ENCODE assay signal across 8 cellular contexts in genomic region chr16:27204232-27204915, GRCh38. TPM values are rescaled to one million over a fixed set of nuclear protein-coding genes. Genes with fewer than 3 reads are reported as not detected.
A peak's percentile ranks its signal among the peaks of the same experiment; 100 is the strongest.
DNase-seq lines count a peak whose midpoint lies in the region; ATAC-seq, FAIRE-seq and TF ChIP-seq lines count a peak whose summit lies in the region.

No MANE protein-coding gene starts in this region.

- peaks cover 4% of the 10 kb centered on the region for H3K4me1 ChIP-seq in ACC112 (ENCODE audit: control insufficient read depth, insufficient read depth, low read length, unreplicated experiment)
- peaks cover 4% of the 10 kb centered on the region; the same call in 1 of the 2 replicates for H3K4me1 ChIP-seq in GM23338 (ENCODE audit: insufficient read depth)
- peaks cover 5% of the 10 kb centered on the region for H3K4me1 ChIP-seq in right cardiac atrium (ENCODE audit: control insufficient read depth, insufficient read depth, low read length)
- peaks cover 6 to 8% of the 10 kb centered on the region in 2 donors for H3K4me1 ChIP-seq in small intestine (ENCODE audit: control insufficient read depth in 2 of 2, insufficient read depth in 1 of 2, low read depth in 1 of 2, low read length in 1 of 2)

- H3K4me3 ChIP-seq in ACC112 (ENCODE audit: low read depth, low read length) (peak overlapping the region; percentile 90), GM23338 (peak overlapping the region; percentile 65), right cardiac atrium (ENCODE audit: low read length) (peak overlapping the region; percentile 61), small intestine (ENCODE audit: low read depth in 1 of 2, low read length in 2 of 2) (peak overlapping the region; percentile 51 to 66)

- FAIRE-seq in small intestine (lab: Jason Lieb, UNC), result no peak

- peak overlapping the region; percentile 96 for H3K4me3 Mint-ChIP-seq in GM23338
- peak overlapping the region; percentile 95 to 98 for H3K4me3 Mint-ChIP-seq in activated T-cell treated with anti-CD3 and anti-CD28 coated beads, Interleukin-2, amount 50 U/mL, for 72 hours

- no peak for TF ChIP-seq CTCF in GM23338 (conservative IDR thresholded peaks at IDR 0.05; ENCODE audit: low read depth in 2 of 2)

- H4K20me1 ChIP-seq in GM23338 (replicated peaks; ENCODE audit: insufficient read depth), result no peaks in the 10 kb centered on the region

- H3K79me2 ChIP-seq in ACC112 (ENCODE audit: control insufficient read depth, insufficient read depth, low read length, unreplicated experiment) (peaks cover 3% of the 10 kb centered on the region), GM23338 (replicated peaks; ENCODE audit: insufficient read depth) (peaks cover 14% of the 10 kb centered on the region)

- H3K4me2 ChIP-seq in GM23338, result peak overlapping the region; percentile 96

- ATAC-seq in GM23338, result peak; percentile 59
- no peak for ATAC-seq in activated T-cell treated with anti-CD3 and anti-CD28 coated beads, Interleukin-2, amount 50 U/mL, for 72 hours (replicated peaks in 1 of 2)
- peak; percentile 2 to 7 for ATAC-seq in right cardiac atrium
- ATAC-seq in GM19452 (IDR thresholded peaks at IDR 0.05; ENCODE audit: unreplicated experiment), result no peak
- no peak for ATAC-seq in HG03342 (IDR thresholded peaks at IDR 0.05; ENCODE audit: unreplicated experiment)

- H3K27ac Mint-ChIP-seq in GM23338, result peak overlapping the region; percentile 100
- peak overlapping the region; percentile 99 for H3K27ac Mint-ChIP-seq in activated T-cell treated with anti-CD3 and anti-CD28 coated beads, Interleukin-2, amount 50 U/mL, for 72 hours

- peaks cover 9% of the 10 kb centered on the region; the same call in 2 of the 3 replicates for H3K4me1 Mint-ChIP-seq in GM23338
- peaks cover 52% of the 10 kb centered on the region for H3K4me1 Mint-ChIP-seq in activated T-cell treated with anti-CD3 and anti-CD28 coated beads, Interleukin-2, amount 50 U/mL, for 72 hours (ENCODE audit: low read depth)

- peaks cover 7% of the 10 kb centered on the region for H3K9me3 Mint-ChIP-seq in GM23338
- H3K9me3 Mint-ChIP-seq in activated T-cell treated with anti-CD3 and anti-CD28 coated beads, Interleukin-2, amount 50 U/mL, for 72 hours, result peaks cover 0 to 4% of the 10 kb centered on the region in 2 donors

- H3K27ac ChIP-seq in ACC112 (ENCODE audit: low read depth, low read length) (peak overlapping the region; percentile 78), GM23338 (ENCODE audit: low read depth) (peak overlapping the region; percentile 96), right cardiac atrium (ENCODE audit: low read length) (peak overlapping the region; percentile 95), small intestine (ENCODE audit: low read depth in 1 of 2, low read length in 1 of 2) (peak overlapping the region; percentile 96)

- H3K9me3 ChIP-seq in right cardiac atrium (ENCODE audit: control insufficient read depth, low read length), result no peaks in the 10 kb centered on the region
- H3K9me3 ChIP-seq in small intestine (ENCODE audit: control insufficient read depth, low read depth), result no peaks in the 10 kb centered on the region

- H3K9me2 ChIP-seq in GM23338 (ENCODE audit: insufficient read depth), result no peaks in the 10 kb centered on the region

- peaks cover 13% of the 10 kb centered on the region for H3K27me3 Mint-ChIP-seq in GM23338 (ENCODE audit: insufficient read depth, low read depth, poor library complexity)
- H3K27me3 Mint-ChIP-seq in activated T-cell treated with anti-CD3 and anti-CD28 coated beads, Interleukin-2, amount 50 U/mL, for 72 hours (ENCODE audit: low read depth), result no peaks in the 10 kb centered on the region

- H3K36me3 ChIP-seq in ACC112 (ENCODE audit: insufficient read depth, low read length) (no peaks in the 10 kb centered on the region), GM23338 (ENCODE audit: insufficient read depth) (no peaks in the 10 kb centered on the region), small intestine (ENCODE audit: control insufficient read depth in 2 of 2, insufficient read depth in 2 of 2, low read length in 2 of 2) (no peaks in the 10 kb centered on the region)

- no peaks in the 10 kb centered on the region for H3F3A ChIP-seq in GM23338 (replicated peaks; ENCODE audit: low read depth)

- intact Hi-C loops in right cardiac atrium (cut with DNase I), result no loop called here

- no peaks in the 10 kb centered on the region for H3K36me3 Mint-ChIP-seq in GM23338 (ENCODE audit: low read depth)
- peaks cover 2 to 5% of the 10 kb centered on the region in 2 donors for H3K36me3 Mint-ChIP-seq in activated T-cell treated with anti-CD3 and anti-CD28 coated beads, Interleukin-2, amount 50 U/mL, for 72 hours (ENCODE audit: insufficient read depth in 2 of 2)

- peak overlapping the region; percentile 90 for H2AFZ ChIP-seq in ACC112 (ENCODE audit: low read length, unreplicated experiment)
- peak overlapping the region; percentile 64 for H2AFZ ChIP-seq in GM23338

- 29% methylated on average over 23 of the region's 23 CpGs for WGBS in right cardiac atrium
- 24 to 31% (median 24%) methylated on average over 23 of the region's 23 CpGs for WGBS in small intestine, 3 donors

- H3K27me3 ChIP-seq in ACC112 (ENCODE audit: insufficient read depth, low read length), result no peaks in the 10 kb centered on the region
- H3K27me3 ChIP-seq in GM23338 (ENCODE audit: insufficient read depth), result no peaks in the 10 kb centered on the region
- no peaks in the 10 kb centered on the region for H3K27me3 ChIP-seq in right cardiac atrium (ENCODE audit: control insufficient read depth, insufficient read depth)
- H3K27me3 ChIP-seq in small intestine (ENCODE audit: control insufficient read depth in 2 of 2, insufficient read depth in 2 of 2, low read length in 2 of 2), result no peaks in the 10 kb centered on the region

- DNase-seq in GM23338 (ENCODE audit: low spot score) (peak; percentile 61), right cardiac atrium (no peak), small intestine (no peak), putamen (ENCODE audit: low spot score) (no peak)
- DNase-seq in activated T-cell treated with anti-CD3 and anti-CD28 coated beads, Interleukin-2, amount 50 U/mL, for 72 hours, result no peak

TF ChIP-seq in GM23338, 12 proteins besides CTCF, POLR2A, EP300 and RAD21 (continues in another document):
- TF ChIP-seq EZH2phosphoT487 (IDR thresholded peaks at IDR 0.05; ENCODE audit: unreplicated experiment), result no peak

RNA-seq across cellular contexts. Expression of gene KDM8, which starts 1.0 kb away (rescaled TPM):
- total RNA-seq in GM23338 (2014; rRNA removed; shearing (Covaris generic)), result 5.1 and 9.1 TPM in 2 replicates
- 3.8 and 5.7 TPM in 2 replicates for polyA plus RNA-seq in GM23338 (2016; fragmentation: Nextera tagmentation; extraction: Ambion mirVana)
- 10 to 100 TPM; 12.8 to 16.2 TPM for total RNA-seq in activated T-cell treated with anti-CD3 and anti-CD28 coated beads, Interleukin-2, amount 50 U/mL, for 72 hours
- total RNA-seq in right cardiac atrium, result 1 to 10 TPM; 3.2 to 6.1 (median 5.1) TPM
- 3.1 TPM for polyA plus RNA-seq in right cardiac atrium
- polyA plus RNA-seq in small intestine, result 100 to 1,000 TPM in 1 of 3 donors, 10 to 100 TPM in 1, 1 to 10 TPM in 1; 8.7 to 117 (median 67.6) TPM

Comparison
In these comparisons a context has a peak if more than half of its experiments do, and no peak if none do; other contexts are left out.
1. ATAC-seq: peak in GM23338 (single experiment) and right cardiac atrium (2 of 2); none in activated T-cell treated with anti-CD3 and anti-CD28 coated beads, Interleukin-2, amount 50 U/mL, for 72 hours (0 of 2), GM19452 (single experiment) and HG03342 (single experiment).
2. Peak in every context shown above with its lines, with median percentiles within 50 percentile points of each other: H3K27ac ChIP-seq and H3K4me3 ChIP-seq.